In genomic region chr4:97548943-97549583, GRCh38 we compare ENCODE assay signal across 1 cellular context.
TF ChIP-seq lines count a peak whose summit lies in the region.

No MANE protein-coding gene starts in this region.

TF ChIP-seq in SK-N-SH, 30 proteins besides CTCF, POLR2A, EP300 and RAD21 (continued from another document):
- no peak for TF ChIP-seq REST (IDR thresholded peaks at IDR 0.05; ENCODE audit: low read depth, low read length)
- no peak for TF ChIP-seq POLR2AphosphoS5 (IDR thresholded peaks at IDR 0.05; ENCODE audit: low read depth, low read length)
- no peak for TF ChIP-seq FOSL2 (IDR thresholded peaks at IDR 0.05; ENCODE audit: borderline replicate concordance, low read depth)
- no peak for TF ChIP-seq GATA2 (CRISPR knock-in tag; IDR thresholded peaks at IDR 0.05)
- no peak for TF ChIP-seq TAF1 (IDR thresholded peaks at IDR 0.05; ENCODE audit: borderline replicate concordance, low read depth, low read length)
- TF ChIP-seq IRF3 (IDR thresholded peaks at IDR 0.05; ENCODE audit: low read depth, low read length): no peak
- TF ChIP-seq RFX5 (IDR thresholded peaks at IDR 0.05; ENCODE audit: low read length): no peak
- no peak for TF ChIP-seq NFIC (IDR thresholded peaks at IDR 0.05; ENCODE audit: borderline replicate concordance)
